Comparison of ENCODE assay signal across 11 cellular contexts in the genomic region with DNA sequence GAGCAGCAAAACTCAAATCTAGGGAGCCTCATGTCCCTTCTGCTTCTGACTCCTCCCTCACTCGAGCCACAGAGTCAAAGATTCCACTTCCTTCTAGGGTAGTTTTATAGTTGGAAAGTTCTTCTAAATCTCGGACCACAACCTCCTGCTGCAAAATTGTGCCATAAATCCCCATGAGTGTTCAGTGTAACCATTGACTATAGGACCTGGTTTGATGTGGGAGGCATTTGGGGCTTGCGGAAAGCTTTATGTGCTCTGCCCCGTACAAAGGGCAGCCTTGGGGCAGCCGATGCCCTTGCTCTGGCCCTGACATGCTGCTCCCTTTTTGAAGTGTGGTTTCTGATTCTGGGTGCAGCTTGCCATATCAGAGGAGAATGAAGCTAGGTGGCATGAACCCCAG. TPM values are rescaled to one million over a fixed set of nuclear protein-coding genes. Genes with fewer than 3 reads are reported as not detected.
DNase-seq lines count a peak whose midpoint lies in the region; ATAC-seq, FAIRE-seq and TF ChIP-seq lines count a peak whose summit lies in the region.
"Had no signal": no experiment of that assay in that cellular context is flagged by ENCODE, and none has a peak within 500 bp of the region (broad histone marks: within the 10 kb centered on the region; RNA-seq: fewer than 3 reads in every experiment).

No MANE protein-coding gene starts in this region.

- no peak for FAIRE-seq in GM12878 (lab: Jason Lieb, UNC)

- intact Hi-C loops in GM12878 (cut with micrococcal nuclease; ENCODE audit: unreplicated experiment) = no loop called here

- no peak for TF ChIP-seq EP300 in GM12878 (IDR thresholded peaks at IDR 0.05; ENCODE audit: borderline replicate concordance in 1 of 2, control insufficient read depth in 1 of 2, low read depth in 2 of 2, low read length in 2 of 2)

- no peak overlapping the region for H3K4me3 ChIP-seq in GM12878
- H3K4me3 ChIP-seq: adrenal gland had no signal

- no peak overlapping the region for H3K4me2 ChIP-seq in GM12878 (ENCODE audit: control insufficient read depth, insufficient read depth)

- H3K4me1 ChIP-seq in GM12878 (ENCODE audit: control insufficient read depth, insufficient read depth, low read length) = peaks cover 6% of the 10 kb centered on the region; the same call in 1 of the 2 replicates

- TF ChIP-seq RAD21 in GM12878 (IDR thresholded peaks at IDR 0.05; ENCODE audit: insufficient read depth, low read depth, low read length) = no peak

- no peaks in the 10 kb centered on the region for H3K9me3 ChIP-seq in GM12878 (replicated peaks; ENCODE audit: control insufficient read depth, insufficient read depth, low read length)
- H3K9me3 ChIP-seq: adrenal gland had no signal

- H2AFZ ChIP-seq in GM12878 (ENCODE audit: control insufficient read depth, low read depth, low read length) = no peak overlapping the region

- SMC1A ChIA-PET in GM12878 (lab: Charles Lee; ENCODE audit: uncharacterized antibody, unreplicated experiment) = interaction anchor here (0.6 to 6.3 kb wide), 14 partner anchors 8 to 52 kb away, joined by 3 to 50 read pairs (median 5); no protein-coding TSS in a partner anchor

- peak; percentile 51 for ATAC-seq in GM12878

- RAD21 ChIA-PET in GM12878 (lab: Charles Lee; ENCODE audit: unreplicated experiment) = interaction anchor here (0.8 to 2.4 kb wide), 7 partner anchors 19 to 126 kb away, joined by 3 to 11 read pairs (median 4); partner anchors contain the start of gene VARS2

- H3K36me3 ChIP-seq in GM12878 (ENCODE audit: control insufficient read depth in 2 of 2, insufficient read depth in 2 of 2, low read length in 1 of 2) = no peaks in the 10 kb centered on the region
- H3K36me3 ChIP-seq: adrenal gland had no signal

- no peak overlapping the region for H3K27ac ChIP-seq in GM12878 (ENCODE audit: control insufficient read depth, insufficient read depth)

- POLR2A ChIA-PET in GM12878 (lab: Charles Lee) = interaction anchor here (0.7 to 2.1 kb wide), 9 partner anchors 11 to 51 kb away, joined by 3 to 13 read pairs (median 4); no protein-coding TSS in a partner anchor

- 52% methylated on average over 5 of the region's 5 CpGs for WGBS in GM12878 (ENCODE audit: insufficient coverage, insufficient replicate concordance, low lambda C conversion rate, missing lambda C conversion rate)

- no peaks in the 10 kb centered on the region for H4K20me1 ChIP-seq in GM12878 (ENCODE audit: control insufficient read depth, insufficient read depth)

- H3K9ac ChIP-seq in GM12878 (ENCODE audit: control insufficient read depth, insufficient read depth, low read length) = no peak overlapping the region

- no TSS peak for BruUV-seq in GM12878 (replicated peaks; lab: Mats Ljungman, UMichigan)

- no peaks in the 10 kb centered on the region for H3K27me3 ChIP-seq in GM12878 (replicated peaks in 1 of 2; ENCODE audit: control insufficient read depth in 2 of 2, insufficient read depth in 2 of 2, low read length in 1 of 2)
- H3K27me3 ChIP-seq: adrenal gland had no signal

- no peak for TF ChIP-seq CTCF in GM12878 (IDR thresholded peaks at IDR 0.05 in 2 of 3, conservative IDR thresholded peaks at IDR 0.05 in 1 of 3; ENCODE audit: control insufficient read depth in 2 of 3, extremely low read depth in 1 of 3, insufficient read depth in 1 of 3, low read depth in 3 of 3, low read length in 3 of 3)

- no peak for TF ChIP-seq POLR2A in GM12878 (IDR thresholded peaks at IDR 0.05; ENCODE audit: low read depth, low read length)

- no peaks in the 10 kb centered on the region for H3K79me2 ChIP-seq in GM12878 (ENCODE audit: control insufficient read depth, insufficient read depth, low read length)

- DNase-seq in ELR (ENCODE audit: low read depth) = peak; percentile 67
- peak; percentile 96 for DNase-seq in MV-4-11 (lab: John Stamatoyannopoulos, UW)
- DNase-seq in GM12878 (ENCODE audit: low read depth, low spot score) = no peak
- DNase-seq in putamen (ENCODE audit: low spot score) = peak; percentile 11
- DNase-seq in DMS53 treated with DMSO at 0.1 percent for 48 hours (lab: John Stamatoyannopoulos, UW; ENCODE audit: unreplicated experiment) = no peak
- no peak for DNase-seq in NCI-H446 (lab: John Stamatoyannopoulos, UW)
- DNase-seq in RPMI8226 = no peak
- DNase-seq in D341Med (ENCODE audit: low spot score) = no peak
- DNase-seq: naive thymus-derived CD8-positive, alpha-beta T cell; NCI-H2029 treated with DMSO at 0.1 percent for 48 hours had no signal

- CTCF ChIA-PET in GM12878 (lab: Yijun Ruan, JAX) = interaction anchor here (0.8 to 3.2 kb wide), 5 partner anchors 8 to 34 kb away, joined by 3 to 15 read pairs (median 5); no protein-coding TSS in a partner anchor

- in situ Hi-C loops in GM12878 (cut with MboI) = no loop called here

TF ChIP-seq in GM12878, 131 proteins besides CTCF, POLR2A, EP300 and RAD21 (continues in another document):
- TF ChIP-seq ZNF384 (IDR thresholded peaks at IDR 0.05; ENCODE audit: borderline replicate concordance, low read depth, low read length) (no peak), NRF1 (conservative IDR thresholded peaks at IDR 0.05; ENCODE audit: low read depth, low read length) (no peak), ZNF217 (IDR thresholded peaks at IDR 0.05) (no peak), RBBP5 (conservative IDR thresholded peaks at IDR 0.05) (no peak), NFYA (IDR thresholded peaks at IDR 0.05; ENCODE audit: borderline replicate concordance, low read depth, low read length) (no peak), PBX3 (IDR thresholded peaks at IDR 0.05; ENCODE audit: insufficient replicate concordance, low read depth, low read length) (no peak), ESRRA (IDR thresholded peaks at IDR 0.05; ENCODE audit: low read length) (no peak), SMAD5 (IDR thresholded peaks at IDR 0.05; ENCODE audit: low read depth) (no peak), ZNF24 (IDR thresholded peaks at IDR 0.05) (no peak), HCFC1 (IDR thresholded peaks at IDR 0.05; ENCODE audit: low read length) (no peak)
- TF ChIP-seq, protein P1, sequence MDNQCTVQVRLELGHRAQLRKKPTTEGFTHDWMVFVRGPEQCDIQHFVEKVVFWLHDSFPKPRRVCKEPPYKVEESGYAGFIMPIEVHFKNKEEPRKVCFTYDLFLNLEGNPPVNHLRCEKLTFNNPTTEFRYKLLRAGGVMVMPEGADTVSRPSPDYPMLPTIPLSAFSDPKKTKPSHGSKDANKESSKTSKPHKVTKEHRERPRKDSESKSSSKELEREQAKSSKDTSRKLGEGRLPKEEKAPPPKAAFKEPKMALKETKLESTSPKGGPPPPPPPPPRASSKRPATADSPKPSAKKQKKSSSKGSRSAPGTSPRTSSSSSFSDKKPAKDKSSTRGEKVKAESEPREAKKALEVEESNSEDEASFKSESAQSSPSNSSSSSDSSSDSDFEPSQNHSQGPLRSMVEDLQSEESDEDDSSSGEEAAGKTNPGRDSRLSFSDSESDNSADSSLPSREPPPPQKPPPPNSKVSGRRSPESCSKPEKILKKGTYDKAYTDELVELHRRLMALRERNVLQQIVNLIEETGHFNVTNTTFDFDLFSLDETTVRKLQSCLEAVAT (IDR thresholded peaks at IDR 0.05) = no peak

RNA-seq across cellular contexts. Expression of gene IER3, which starts 43.6 kb away (rescaled TPM):
- total RNA-seq in GM12878 (2013; cell fraction: nucleolus; rRNA removed) = 22.9 and 23.9 TPM in 2 replicates
- 67.2 and 71.6 TPM in 2 replicates for total RNA-seq in GM12878 (2014; rRNA removed)
- 42.0 and 43.2 TPM in 2 replicates for total RNA-seq in GM12878 (2014; rRNA removed; fragmentation: Illumina TruSeq; extraction: Trizol)
- 65.8 and 80.7 TPM in 2 replicates for total RNA-seq in GM12878 (2021)
- polyA plus RNA-seq in GM12878 (2011; ENCODE audit: low read depth) = 10.6 TPM
- 100 and 104 TPM in 2 replicates for polyA plus RNA-seq in GM12878 (2011; rRNA removed)
- 96.0 and 101 TPM in 2 replicates for polyA plus RNA-seq in GM12878 (2011; cell fraction: cytosol; rRNA removed)
- 183 and 184 TPM in 2 replicates for polyA plus RNA-seq in GM12878 (2011; cell fraction: nucleus; rRNA removed)
- 21.4 and 31.8 TPM in 2 replicates for polyA plus RNA-seq in GM12878 (2012)
- 8.3 and 22.5 TPM in 2 replicates for polyA plus RNA-seq in GM12878 (2014; fragmentation: Illumina TruSeq; extraction: Trizol)
- 1 to 10 TPM; 1.9 to 7.3 TPM for polyA plus RNA-seq in GM12878 (2014; fragmentation: Nextera tagmentation; extraction: Ambion mirVana)
- polyA plus RNA-seq in GM12878 (2014; rRNA removed) = 63.8 and 71.6 TPM in 2 replicates
- polyA plus RNA-seq in GM12878 (2016; fragmentation: Nextera tagmentation; extraction: Ambion mirVana) = 10 to 100 TPM; 16.1 to 19.5 TPM
- 63.6 and 100 TPM in 2 replicates for polyA minus RNA-seq in GM12878 (2011; rRNA and poly(A)+ RNA removed)
- 102 and 106 TPM in 2 replicates for polyA minus RNA-seq in GM12878 (2011; cell fraction: cytosol; rRNA and poly(A)+ RNA removed)
- 70.4 and 103 TPM in 2 replicates for polyA minus RNA-seq in GM12878 (2011; cell fraction: nucleus; rRNA and poly(A)+ RNA removed)

RNA-seq across cellular contexts. Expression of gene FLOT1, which starts 45.5 kb away (rescaled TPM):
- total RNA-seq in GM12878 (2013; cell fraction: nucleolus; rRNA removed) = 83.3 and 102 TPM in 2 replicates
- total RNA-seq in GM12878 (2014; rRNA removed) = 98.4 and 102 TPM in 2 replicates
- 71.2 and 73.6 TPM in 2 replicates for total RNA-seq in GM12878 (2014; rRNA removed; fragmentation: Illumina TruSeq; extraction: Trizol)
- 111 and 115 TPM in 2 replicates for total RNA-seq in GM12878 (2021)
- 57.9 TPM for polyA plus RNA-seq in GM12878 (2011; ENCODE audit: low read depth)
- polyA plus RNA-seq in GM12878 (2011; rRNA removed) = 113 and 153 TPM in 2 replicates
- polyA plus RNA-seq in GM12878 (2011; cell fraction: cytosol; rRNA removed) = 161 and 169 TPM in 2 replicates
- polyA plus RNA-seq in GM12878 (2011; cell fraction: nucleus; rRNA removed) = 189 and 204 TPM in 2 replicates
- 103 and 110 TPM in 2 replicates for polyA plus RNA-seq in GM12878 (2012)
- 102 and 112 TPM in 2 replicates for polyA plus RNA-seq in GM12878 (2014; fragmentation: Illumina TruSeq; extraction: Trizol)
- 10 to 100 TPM; 12.3 to 16.8 TPM for polyA plus RNA-seq in GM12878 (2014; fragmentation: Nextera tagmentation; extraction: Ambion mirVana)
- polyA plus RNA-seq in GM12878 (2014; rRNA removed) = 140 and 153 TPM in 2 replicates
- 100 to 1,000 TPM; 114 to 119 TPM for polyA plus RNA-seq in GM12878 (2016; fragmentation: Nextera tagmentation; extraction: Ambion mirVana)
- polyA minus RNA-seq in GM12878 (2011; rRNA and poly(A)+ RNA removed) = 106 and 129 TPM in 2 replicates
- polyA minus RNA-seq in GM12878 (2011; cell fraction: cytosol; rRNA and poly(A)+ RNA removed) = 45.0 and 45.6 TPM in 2 replicates
- polyA minus RNA-seq in GM12878 (2011; cell fraction: nucleus; rRNA and poly(A)+ RNA removed) = 64.8 and 96.5 TPM in 2 replicates

Comparison
In these comparisons a context has a peak if more than half of its experiments do, and no peak if none do; other contexts are left out.
1. DNase-seq: peak in ELR (single experiment), MV-4-11 (single experiment) and putamen (single experiment); none in GM12878 (single experiment), DMS53 treated with DMSO at 0.1 percent for 48 hours (single experiment), NCI-H446 (0 of 2), RPMI8226 (single experiment) and D341Med (single experiment).